2 cellular contexts compared by ENCODE assay signal in the genomic region with DNA sequence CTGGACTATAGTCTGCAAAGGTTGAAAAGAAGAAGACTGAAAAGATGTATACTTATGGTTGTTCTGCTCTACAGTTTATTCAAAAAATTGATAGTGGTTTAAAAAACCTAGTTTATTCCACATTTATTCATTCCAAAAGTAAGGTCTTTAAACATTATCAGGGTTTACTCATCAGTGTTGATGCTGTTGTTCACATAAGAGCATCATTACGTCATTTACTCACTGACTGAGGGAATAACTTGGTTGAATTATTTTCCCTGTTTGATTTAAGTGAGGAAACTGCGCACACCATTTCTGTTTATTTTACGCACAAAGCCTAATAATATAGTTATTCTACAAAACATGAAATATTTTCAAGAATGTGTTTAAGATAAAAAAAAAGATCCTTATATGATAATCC.
TF ChIP-seq lines count a peak whose summit lies in the region.

No MANE protein-coding gene starts in this region.

TF ChIP-seq in HepG2, 621 proteins besides CTCF, POLR2A, EP300 and RAD21:
- TF ChIP-seq, protein P1, sequence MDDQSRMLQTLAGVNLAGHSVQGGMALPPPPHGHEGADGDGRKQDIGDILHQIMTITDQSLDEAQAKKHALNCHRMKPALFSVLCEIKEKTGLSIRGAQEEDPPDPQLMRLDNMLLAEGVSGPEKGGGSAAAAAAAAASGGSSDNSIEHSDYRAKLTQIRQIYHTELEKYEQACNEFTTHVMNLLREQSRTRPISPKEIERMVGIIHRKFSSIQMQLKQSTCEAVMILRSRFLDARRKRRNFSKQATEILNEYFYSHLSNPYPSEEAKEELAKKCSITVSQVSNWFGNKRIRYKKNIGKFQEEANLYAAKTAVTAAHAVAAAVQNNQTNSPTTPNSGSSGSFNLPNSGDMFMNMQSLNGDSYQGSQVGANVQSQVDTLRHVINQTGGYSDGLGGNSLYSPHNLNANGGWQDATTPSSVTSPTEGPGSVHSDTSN (CRISPR knock-in tag; IDR thresholded peaks at IDR 0.05; ENCODE audit: borderline replicate concordance), result no peak
- peak; percentile 72 for TF ChIP-seq CREB1 (IDR thresholded peaks at IDR 0.05)
- no peak for TF ChIP-seq CREB1 (CRISPR knock-in tag; IDR thresholded peaks at IDR 0.05)
- TF ChIP-seq ZNF782 (CRISPR knock-in tag; IDR thresholded peaks at IDR 0.05; ENCODE audit: borderline replicate concordance), result no peak
- no peak for TF ChIP-seq HES4 (CRISPR knock-in tag; IDR thresholded peaks at IDR 0.05; ENCODE audit: borderline replicate concordance)
- peak; percentile 96 for TF ChIP-seq ATF7 (IDR thresholded peaks at IDR 0.05)
- TF ChIP-seq ATF7 (CRISPR knock-in tag; IDR thresholded peaks at IDR 0.05), result no peak
- TF ChIP-seq ZNF496 (CRISPR knock-in tag; IDR thresholded peaks at IDR 0.05; ENCODE audit: insufficient replicate concordance), result no peak
- TF ChIP-seq, protein P2, sequence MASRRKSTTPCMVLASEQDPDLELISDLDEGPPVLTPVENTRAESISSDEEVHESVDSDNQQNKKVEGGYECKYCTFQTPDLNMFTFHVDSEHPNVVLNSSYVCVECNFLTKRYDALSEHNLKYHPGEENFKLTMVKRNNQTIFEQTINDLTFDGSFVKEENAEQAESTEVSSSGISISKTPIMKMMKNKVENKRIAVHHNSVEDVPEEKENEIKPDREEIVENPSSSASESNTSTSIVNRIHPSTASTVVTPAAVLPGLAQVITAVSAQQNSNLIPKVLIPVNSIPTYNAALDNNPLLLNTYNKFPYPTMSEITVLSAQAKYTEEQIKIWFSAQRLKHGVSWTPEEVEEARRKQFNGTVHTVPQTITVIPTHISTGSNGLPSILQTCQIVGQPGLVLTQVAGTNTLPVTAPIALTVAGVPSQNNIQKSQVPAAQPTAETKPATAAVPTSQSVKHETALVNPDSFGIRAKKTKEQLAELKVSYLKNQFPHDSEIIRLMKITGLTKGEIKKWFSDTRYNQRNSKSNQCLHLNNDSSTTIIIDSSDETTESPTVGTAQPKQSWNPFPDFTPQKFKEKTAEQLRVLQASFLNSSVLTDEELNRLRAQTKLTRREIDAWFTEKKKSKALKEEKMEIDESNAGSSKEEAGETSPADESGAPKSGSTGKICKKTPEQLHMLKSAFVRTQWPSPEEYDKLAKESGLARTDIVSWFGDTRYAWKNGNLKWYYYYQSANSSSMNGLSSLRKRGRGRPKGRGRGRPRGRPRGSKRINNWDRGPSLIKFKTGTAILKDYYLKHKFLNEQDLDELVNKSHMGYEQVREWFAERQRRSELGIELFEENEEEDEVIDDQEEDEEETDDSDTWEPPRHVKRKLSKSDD (CRISPR knock-in tag; IDR thresholded peaks at IDR 0.05; ENCODE audit: low read depth), result no peak
- TF ChIP-seq ZNF510 (CRISPR knock-in tag; IDR thresholded peaks at IDR 0.05; ENCODE audit: low read depth), result no peak
- no peak for TF ChIP-seq ZNF619 (CRISPR knock-in tag; IDR thresholded peaks at IDR 0.05)
- no peak for TF ChIP-seq ZNF724P (CRISPR knock-in tag; IDR thresholded peaks at IDR 0.05; ENCODE audit: borderline replicate concordance)
- TF ChIP-seq, protein P3, sequence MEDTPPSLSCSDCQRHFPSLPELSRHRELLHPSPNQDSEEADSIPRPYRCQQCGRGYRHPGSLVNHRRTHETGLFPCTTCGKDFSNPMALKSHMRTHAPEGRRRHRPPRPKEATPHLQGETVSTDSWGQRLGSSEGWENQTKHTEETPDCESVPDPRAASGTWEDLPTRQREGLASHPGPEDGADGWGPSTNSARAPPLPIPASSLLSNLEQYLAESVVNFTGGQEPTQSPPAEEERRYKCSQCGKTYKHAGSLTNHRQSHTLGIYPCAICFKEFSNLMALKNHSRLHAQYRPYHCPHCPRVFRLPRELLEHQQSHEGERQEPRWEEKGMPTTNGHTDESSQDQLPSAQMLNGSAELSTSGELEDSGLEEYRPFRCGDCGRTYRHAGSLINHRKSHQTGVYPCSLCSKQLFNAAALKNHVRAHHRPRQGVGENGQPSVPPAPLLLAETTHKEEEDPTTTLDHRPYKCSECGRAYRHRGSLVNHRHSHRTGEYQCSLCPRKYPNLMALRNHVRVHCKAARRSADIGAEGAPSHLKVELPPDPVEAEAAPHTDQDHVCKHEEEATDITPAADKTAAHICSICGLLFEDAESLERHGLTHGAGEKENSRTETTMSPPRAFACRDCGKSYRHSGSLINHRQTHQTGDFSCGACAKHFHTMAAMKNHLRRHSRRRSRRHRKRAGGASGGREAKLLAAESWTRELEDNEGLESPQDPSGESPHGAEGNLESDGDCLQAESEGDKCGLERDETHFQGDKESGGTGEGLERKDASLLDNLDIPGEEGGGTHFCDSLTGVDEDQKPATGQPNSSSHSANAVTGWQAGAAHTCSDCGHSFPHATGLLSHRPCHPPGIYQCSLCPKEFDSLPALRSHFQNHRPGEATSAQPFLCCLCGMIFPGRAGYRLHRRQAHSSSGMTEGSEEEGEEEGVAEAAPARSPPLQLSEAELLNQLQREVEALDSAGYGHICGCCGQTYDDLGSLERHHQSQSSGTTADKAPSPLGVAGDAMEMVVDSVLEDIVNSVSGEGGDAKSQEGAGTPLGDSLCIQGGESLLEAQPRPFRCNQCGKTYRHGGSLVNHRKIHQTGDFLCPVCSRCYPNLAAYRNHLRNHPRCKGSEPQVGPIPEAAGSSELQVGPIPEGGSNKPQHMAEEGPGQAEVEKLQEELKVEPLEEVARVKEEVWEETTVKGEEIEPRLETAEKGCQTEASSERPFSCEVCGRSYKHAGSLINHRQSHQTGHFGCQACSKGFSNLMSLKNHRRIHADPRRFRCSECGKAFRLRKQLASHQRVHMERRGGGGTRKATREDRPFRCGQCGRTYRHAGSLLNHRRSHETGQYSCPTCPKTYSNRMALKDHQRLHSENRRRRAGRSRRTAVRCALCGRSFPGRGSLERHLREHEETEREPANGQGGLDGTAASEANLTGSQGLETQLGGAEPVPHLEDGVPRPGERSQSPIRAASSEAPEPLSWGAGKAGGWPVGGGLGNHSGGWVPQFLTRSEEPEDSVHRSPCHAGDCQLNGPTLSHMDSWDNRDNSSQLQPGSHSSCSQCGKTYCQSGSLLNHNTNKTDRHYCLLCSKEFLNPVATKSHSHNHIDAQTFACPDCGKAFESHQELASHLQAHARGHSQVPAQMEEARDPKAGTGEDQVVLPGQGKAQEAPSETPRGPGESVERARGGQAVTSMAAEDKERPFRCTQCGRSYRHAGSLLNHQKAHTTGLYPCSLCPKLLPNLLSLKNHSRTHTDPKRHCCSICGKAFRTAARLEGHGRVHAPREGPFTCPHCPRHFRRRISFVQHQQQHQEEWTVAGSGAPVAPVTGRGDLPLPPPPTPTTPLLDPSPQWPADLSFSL (CRISPR knock-in tag; IDR thresholded peaks at IDR 0.05), result no peak
TF ChIP-seq in HepG2: peak in this region for 2.

TF ChIP-seq in HEK293, 187 proteins besides CTCF, POLR2A, EP300 and RAD21 (continued from another document):
- TF ChIP-seq, protein P4, sequence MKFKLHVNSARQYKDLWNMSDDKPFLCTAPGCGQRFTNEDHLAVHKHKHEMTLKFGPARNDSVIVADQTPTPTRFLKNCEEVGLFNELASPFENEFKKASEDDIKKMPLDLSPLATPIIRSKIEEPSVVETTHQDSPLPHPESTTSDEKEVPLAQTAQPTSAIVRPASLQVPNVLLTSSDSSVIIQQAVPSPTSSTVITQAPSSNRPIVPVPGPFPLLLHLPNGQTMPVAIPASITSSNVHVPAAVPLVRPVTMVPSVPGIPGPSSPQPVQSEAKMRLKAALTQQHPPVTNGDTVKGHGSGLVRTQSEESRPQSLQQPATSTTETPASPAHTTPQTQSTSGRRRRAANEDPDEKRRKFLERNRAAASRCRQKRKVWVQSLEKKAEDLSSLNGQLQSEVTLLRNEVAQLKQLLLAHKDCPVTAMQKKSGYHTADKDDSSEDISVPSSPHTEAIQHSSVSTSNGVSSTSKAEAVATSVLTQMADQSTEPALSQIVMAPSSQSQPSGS (tag by site-specific recombination; IDR thresholded peaks at IDR 0.05; ENCODE audit: low read depth), result 0 out of 2 replicates have a peak, but pooled peaks have one; percentile 19
- TF ChIP-seq ZNF561 (tag by site-specific recombination; IDR thresholded peaks at IDR 0.05; ENCODE audit: borderline replicate concordance) (no peak), ZNF10 (tag by site-specific recombination; IDR thresholded peaks at IDR 0.05) (0 out of 2 replicates have a peak, but pooled peaks have one; percentile 14), ZNF248 (tag by site-specific recombination; IDR thresholded peaks at IDR 0.05) (no peak)
TF ChIP-seq in HEK293: peak in this region for 2.
